25 cellular contexts compared by ENCODE assay signal in genomic region chr5:129591508-129592160, GRCh38.
DNase-seq lines count a peak whose midpoint lies in the region; ATAC-seq, FAIRE-seq and TF ChIP-seq lines count a peak whose summit lies in the region.
"Had no signal": no experiment of that assay in that cellular context is flagged by ENCODE, and none has a peak within 500 bp of the region (broad histone marks: within the 10 kb centered on the region; RNA-seq: fewer than 3 reads in every experiment).

No MANE protein-coding gene starts in this region.

- no peak for ATAC-seq in HG03175 (IDR thresholded peaks at IDR 0.05; ENCODE audit: unreplicated experiment)
- ATAC-seq: CD8-positive, alpha-beta T cell had no signal

- no peaks in the 10 kb centered on the region for H3K36me3 ChIP-seq in hepatocyte (replicated peaks; ENCODE audit: insufficient read depth, low read depth)
- H3K36me3 ChIP-seq: BLaER1 had no signal

- H4K20me1 ChIP-seq in hepatocyte (ENCODE audit: insufficient read depth, poor library complexity, severe bottlenecking) = no peaks in the 10 kb centered on the region
- H4K20me1 ChIP-seq: BLaER1 had no signal

- H3K79me2 ChIP-seq in hepatocyte = no peaks in the 10 kb centered on the region

- H2AFZ ChIP-seq in hepatocyte = no peak overlapping the region

- peak; percentile 68 for DNase-seq in HCEC 1CT
- DNase-seq in RKO (ENCODE audit: low spot score) = peak; percentile 24
- peak; percentile 0 for DNase-seq in epithelial cell of prostate (ENCODE audit: low read depth, low spot score)
- peak; percentile 52 for DNase-seq in fibroblast of villous mesenchyme (ENCODE audit: low read depth)
- no peak for DNase-seq in urothelium cell line (ENCODE audit: low spot score)
- no peak for DNase-seq in mesenteric fat pad (ENCODE audit: low spot score)
- no peak for DNase-seq in hepatocyte (ENCODE audit: low spot score)
- DNase-seq: Caco-2; CD8-positive, alpha-beta T cell; EL; GF-D8; KBM-7; MM.1S; NCI-H2029; NCI-H446; NCI-H526 treated with DMSO at 0.1 percent for 48 hours; SHP77 treated with DMSO at 0.1 percent for 48 hours had no signal

- no peak overlapping the region for H3K4me2 ChIP-seq in hepatocyte
- H3K4me2 ChIP-seq: BLaER1 had no signal

- H3K4me3 ChIP-seq in fibroblast of villous mesenchyme (ENCODE audit: low read depth, low read length) = no peak overlapping the region
- H3K4me3 ChIP-seq in hepatocyte = no peak overlapping the region
- H3K4me3 ChIP-seq: BLaER1, SK-N-MC had no signal

- H3K27ac ChIP-seq in epithelial cell of prostate (no peak overlapping the region), hepatocyte (no peak overlapping the region)
- H3K27ac ChIP-seq: BLaER1, RWPE1, SK-N-MC had no signal

- 88% methylated on average over 3 of the region's 3 CpGs for WGBS in hepatocyte (ENCODE audit: low lambda C conversion rate, missing lambda C conversion rate)

- no peaks in the 10 kb centered on the region for H3K4me1 ChIP-seq in hepatocyte (ENCODE audit: insufficient read depth)
- H3K4me1 ChIP-seq: BLaER1, Caco-2 had no signal

- no peaks in the 10 kb centered on the region for H3K9me2 ChIP-seq in hepatocyte (replicated peaks; ENCODE audit: insufficient read depth)

- TF ChIP-seq CTCF in fibroblast of villous mesenchyme (IDR thresholded peaks at IDR 0.05; ENCODE audit: insufficient read depth, low read depth, low read length) (no peak), hepatocyte (IDR thresholded peaks at IDR 0.05; ENCODE audit: poor library complexity) (no peak)

- no peak for FAIRE-seq in urothelium cell line (lab: Jason Lieb, UNC)
- FAIRE-seq: A204.1, GM12891, GM19239, HTR-8/SVneo had no signal

- no peaks in the 10 kb centered on the region for H3K9me3 ChIP-seq in hepatocyte (ENCODE audit: low read depth)
- H3K9me3 ChIP-seq: BLaER1, Caco-2 had no signal

- no peaks in the 10 kb centered on the region for H3K27me3 ChIP-seq in hepatocyte
- H3K27me3 ChIP-seq: BLaER1 had no signal

Comparison
In these comparisons a context has a peak if more than half of its experiments do, and no peak if none do; other contexts are left out.
1. DNase-seq: peak in HCEC 1CT (single experiment), RKO (single experiment), epithelial cell of prostate (single experiment) and fibroblast of villous mesenchyme (single experiment); none in urothelium cell line (single experiment), mesenteric fat pad (single experiment) and hepatocyte (single experiment).